In the genomic region with DNA sequence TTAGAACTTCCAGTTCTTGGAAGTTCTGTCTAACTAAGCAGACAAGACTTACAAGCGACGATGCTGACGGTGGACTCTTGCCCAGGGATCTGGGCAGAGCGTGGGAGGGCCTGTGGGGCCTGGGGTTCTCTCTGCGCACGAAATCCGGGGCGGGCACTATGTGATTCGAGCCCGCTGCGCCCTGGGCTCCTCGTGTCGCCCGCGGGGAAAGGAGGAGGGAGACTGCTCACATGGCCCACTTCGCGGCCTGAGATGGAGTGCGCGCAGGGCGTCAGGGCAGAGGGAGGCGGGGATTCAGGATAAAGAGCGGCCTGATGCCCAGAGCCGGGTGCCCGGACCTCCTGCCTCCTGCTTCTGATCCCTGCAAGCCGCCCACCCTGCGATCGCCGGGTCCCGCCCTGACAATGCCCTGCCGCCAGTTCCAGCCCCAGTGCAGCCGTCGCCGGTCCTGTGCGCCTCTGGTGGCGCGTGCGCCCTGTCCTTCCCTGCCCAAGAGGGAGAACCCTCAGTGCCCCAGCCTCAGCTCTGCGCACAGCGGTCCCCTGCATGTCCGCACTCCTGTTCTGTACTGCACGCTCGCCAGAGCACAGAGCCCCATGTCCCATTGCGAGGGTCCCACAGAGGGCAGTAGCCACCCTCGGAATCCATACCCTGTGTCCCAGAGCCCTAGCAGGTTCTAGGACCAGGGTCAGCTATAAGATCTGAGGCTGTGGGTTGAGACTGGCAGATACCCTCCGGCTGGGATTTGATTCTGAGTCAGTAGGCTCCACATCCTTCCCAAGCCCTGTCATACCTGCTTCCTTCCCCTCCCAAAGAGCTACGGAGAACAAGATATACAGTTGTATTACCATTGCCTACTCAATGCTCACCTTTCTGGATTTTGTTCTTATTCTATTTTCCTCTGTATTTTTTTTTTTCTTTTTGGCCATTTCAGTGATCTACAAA, we compare ENCODE assay signal across 8 cellular contexts.
DNase-seq lines count a peak whose midpoint lies in the region; ATAC-seq and TF ChIP-seq lines count a peak whose summit lies in the region.

No MANE protein-coding gene starts in this region.

- H2AFZ ChIP-seq in fibroblast of lung (ENCODE audit: low read length) (peak overlapping the region; percentile 30), parathyroid adenoma (peak overlapping the region; percentile 78)

- ATAC-seq in GM19351 (IDR thresholded peaks at IDR 0.05; ENCODE audit: unreplicated experiment): peak; percentile 43
- no peak for ATAC-seq in GM21576 (IDR thresholded peaks at IDR 0.05; ENCODE audit: unreplicated experiment)
- no peak for ATAC-seq in GM18517 (IDR thresholded peaks at IDR 0.05; ENCODE audit: unreplicated experiment)

- CTCF ChIA-PET in activated CD4-positive, alpha-beta memory T cell treated with anti-CD3 and anti-CD28 coated beads for 36 hours (lab: Charles Lee): interaction anchor here (0.7 to 1.3 kb wide), 2 partner anchors 50 to 133 kb away, joined by 3 to 4 read pairs; no protein-coding TSS in a partner anchor

- intact Hi-C loops in activated CD4-positive, alpha-beta memory T cell treated with anti-CD3 and anti-CD28 coated beads for 36 hours (cut with micrococcal nuclease): loop anchor here (5.0 kb wide), 1 partner anchor 211 kb away; no protein-coding TSS in a partner anchor

- H3K4me1 Mint-ChIP-seq in activated CD4-positive, alpha-beta memory T cell treated with anti-CD3 and anti-CD28 coated beads for 36 hours (ENCODE audit: low read depth): peaks cover 10% of the 10 kb centered on the region

- no peaks in the 10 kb centered on the region for H3K36me3 ChIP-seq in fibroblast of lung (ENCODE audit: control insufficient read depth, insufficient read depth, low read length)
- H3K36me3 ChIP-seq in parathyroid adenoma (ENCODE audit: control insufficient read depth, insufficient read depth, low read length): no peaks in the 10 kb centered on the region

- no peaks in the 10 kb centered on the region for H3K9me3 Mint-ChIP-seq in activated CD4-positive, alpha-beta memory T cell treated with anti-CD3 and anti-CD28 coated beads for 36 hours

- H3K4me1 ChIP-seq in fibroblast of lung (ENCODE audit: control insufficient read depth, extremely low read depth, insufficient read depth, low read length) (no peaks in the 10 kb centered on the region), parathyroid adenoma (no peaks in the 10 kb centered on the region)

- POLR2A ChIA-PET in activated CD4-positive, alpha-beta memory T cell treated with anti-CD3 and anti-CD28 coated beads for 36 hours (lab: Charles Lee): no interaction called here

- H3K4me3 ChIP-seq in fibroblast of lung (replicated peaks in 1 of 4; ENCODE audit: control extremely low read depth in 1 of 4, insufficient read depth in 1 of 4, low read depth in 3 of 4, low read length in 4 of 4): peak overlapping the region in 2 of 4 experiments; percentile 38 to 51
- no peak overlapping the region for H3K4me3 ChIP-seq in parathyroid adenoma (ENCODE audit: low read depth, low read length)

- H3K27me3 ChIP-seq in fibroblast of lung (ENCODE audit: control insufficient read depth, insufficient read depth, low read length) (no peaks in the 10 kb centered on the region), parathyroid adenoma (ENCODE audit: control insufficient read depth, insufficient read depth, low read length) (no peaks in the 10 kb centered on the region)

- H3K9ac ChIP-seq in fibroblast of lung (ENCODE audit: insufficient read depth, low read length): no peak overlapping the region
- no peak overlapping the region for H3K9ac ChIP-seq in parathyroid adenoma

- H3K79me2 ChIP-seq in fibroblast of lung (ENCODE audit: control insufficient read depth, insufficient read depth, low read length) (no peaks in the 10 kb centered on the region), parathyroid adenoma (no peaks in the 10 kb centered on the region)

- peak overlapping the region; percentile 44 for H3K4me2 ChIP-seq in fibroblast of lung (ENCODE audit: extremely low read depth, insufficient read depth, low read length)
- peak overlapping the region; percentile 52 for H3K4me2 ChIP-seq in parathyroid adenoma (ENCODE audit: low read length)

- DNase-seq in activated CD4-positive, alpha-beta memory T cell treated with anti-CD3 and anti-CD28 coated beads for 36 hours: peak; percentile 26
- DNase-seq in fibroblast of lung (ENCODE audit: low read depth in 2 of 2) (peak; percentile 52 to 82), SKM-1 treated with dmso at 0.1 percent for 144 hours (lab: John Stamatoyannopoulos, UW; ENCODE audit: unreplicated experiment) (no peak), NCI-H1417 (lab: John Stamatoyannopoulos, UW) (no peak)

- TF ChIP-seq CTCF in fibroblast of lung (conservative IDR thresholded peaks at IDR 0.05 in 1 of 2, IDR thresholded peaks at IDR 0.05 in 1 of 2; ENCODE audit: low read depth in 1 of 2, low read length in 2 of 2) (no peak), parathyroid adenoma (IDR thresholded peaks at IDR 0.05) (no peak)

- H3K4me3 Mint-ChIP-seq in activated CD4-positive, alpha-beta memory T cell treated with anti-CD3 and anti-CD28 coated beads for 36 hours: peak overlapping the region; percentile 52

- H3K9me3 ChIP-seq in fibroblast of lung (ENCODE audit: control insufficient read depth, insufficient read depth, low read depth, low read length): no peaks in the 10 kb centered on the region
- no peaks in the 10 kb centered on the region for H3K9me3 ChIP-seq in parathyroid adenoma (ENCODE audit: control insufficient read depth, low read length)

- H4K20me1 ChIP-seq in fibroblast of lung (ENCODE audit: control insufficient read depth, extremely low read depth, insufficient read depth, low read length): no peaks in the 10 kb centered on the region

- H3K27me3 Mint-ChIP-seq in activated CD4-positive, alpha-beta memory T cell treated with anti-CD3 and anti-CD28 coated beads for 36 hours: peaks cover 36% of the 10 kb centered on the region

- H3K36me3 Mint-ChIP-seq in activated CD4-positive, alpha-beta memory T cell treated with anti-CD3 and anti-CD28 coated beads for 36 hours: no peaks in the 10 kb centered on the region

- H3K27ac ChIP-seq in fibroblast of lung (ENCODE audit: insufficient read depth, low read length) (no peak overlapping the region), parathyroid adenoma (peak overlapping the region; percentile 56)

- H3K27ac Mint-ChIP-seq in activated CD4-positive, alpha-beta memory T cell treated with anti-CD3 and anti-CD28 coated beads for 36 hours: no peak overlapping the region

Comparison
In these comparisons a context has a peak if more than half of its experiments do, and no peak if none do; other contexts are left out.
1. DNase-seq: peak in activated CD4-positive, alpha-beta memory T cell treated with anti-CD3 and anti-CD28 coated beads for 36 hours (single experiment) and fibroblast of lung (2 of 2); none in SKM-1 treated with dmso at 0.1 percent for 144 hours (single experiment) and NCI-H1417 (0 of 3).